8 cellular contexts compared by ENCODE assay signal in genomic region chr14:75427126-75427481, GRCh38. TPM values are rescaled to one million over a fixed set of nuclear protein-coding genes. Genes with fewer than 3 reads are reported as not detected.
DNase-seq lines count a peak whose midpoint lies in the region; ATAC-seq and TF ChIP-seq lines count a peak whose summit lies in the region.

No MANE protein-coding gene starts in this region.

- DNase-seq in activated B cell treated with CpG ODN at 0.5 μM for 24 hours: no peak
- peak in 1 of 2 donors; percentile 41 for DNase-seq in heart right ventricle
- DNase-seq in skeletal muscle cell (ENCODE audit: low read depth): no peak
- DNase-seq in NCI-H2171 (lab: John Stamatoyannopoulos, UW): no peak
- DNase-seq in NCI-H187 treated with DMSO at 0.1 percent for 48 hours (lab: John Stamatoyannopoulos, UW): no peak

- peak overlapping the region; percentile 68; the same call in 1 of the 2 replicates for H3K4me3 ChIP-seq in GM08714 (ENCODE audit: low read length)
- H3K4me3 ChIP-seq in heart right ventricle: peak overlapping the region; percentile 60 to 80 (median 74)
- peak overlapping the region; percentile 68 for H3K4me3 ChIP-seq in skeletal muscle cell (ENCODE audit: low read depth, low read length)

- peak overlapping the region; percentile 96 for H3K27ac Mint-ChIP-seq in activated B cell treated with CpG ODN at 0.5 μM for 24 hours

- peaks cover 0 to 8% (median 4%) of the 10 kb centered on the region in 11 donors for H3K9me3 ChIP-seq in heart right ventricle

- ATAC-seq in HG02588 (IDR thresholded peaks at IDR 0.05; ENCODE audit: unreplicated experiment) (peak; percentile 24), activated B cell treated with CpG ODN at 0.5 μM for 24 hours (ENCODE audit: low read depth) (peak; percentile 38), heart right ventricle (peak; percentile 26 to 60 (median 42)), GM18873 (IDR thresholded peaks at IDR 0.05; ENCODE audit: low FRiP score, unreplicated experiment) (no peak)

- H3K4me1 Mint-ChIP-seq in activated B cell treated with CpG ODN at 0.5 μM for 24 hours: peaks cover 37% of the 10 kb centered on the region

- no peaks in the 10 kb centered on the region for H3K27me3 ChIP-seq in heart right ventricle

- intact Hi-C loops in activated B cell treated with CpG ODN at 0.5 μM for 24 hours (cut with micrococcal nuclease): loop anchor here (2.0 to 5.0 kb wide), 5 partner anchors 60 to 234 kb away; partner anchors contain the start of genes ERG28 and TTLL5
- intact Hi-C loops in heart right ventricle (cut with DNase I): loop anchor here in 7 of 10 donors (1.0 to 10.0 kb wide), 6 partner anchors 26 to 115 kb away; no protein-coding TSS in a partner anchor

- H3K27me3 Mint-ChIP-seq in activated B cell treated with CpG ODN at 0.5 μM for 24 hours: no peaks in the 10 kb centered on the region

- H3K9me3 Mint-ChIP-seq in activated B cell treated with CpG ODN at 0.5 μM for 24 hours: no peaks in the 10 kb centered on the region

- H3K36me3 Mint-ChIP-seq in activated B cell treated with CpG ODN at 0.5 μM for 24 hours (ENCODE audit: low read depth): peaks cover 5% of the 10 kb centered on the region

- peak overlapping the region; percentile 81 to 98 (median 94) for H3K27ac ChIP-seq in heart right ventricle

- CTCF ChIA-PET in activated B cell treated with CpG ODN at 0.5 μM for 24 hours (lab: Charles Lee): no interaction called here

- WGBS in heart right ventricle, 2 donors: 33 to 35% methylated on average over 15 of the region's 15 CpGs

- H3K4me1 ChIP-seq in heart right ventricle: peaks cover 20 to 62% (median 43%) of the 10 kb centered on the region in 9 donors

- H3K36me3 ChIP-seq in heart right ventricle: peaks cover 0 to 6% (median 3%) of the 10 kb centered on the region in 9 donors

- H3K4me3 Mint-ChIP-seq in activated B cell treated with CpG ODN at 0.5 μM for 24 hours: peak overlapping the region; percentile 88

- no peak for TF ChIP-seq CTCF in activated B cell treated with CpG ODN at 0.5 μM for 24 hours (IDR thresholded peaks at IDR 0.05)
- no peak for TF ChIP-seq CTCF in heart right ventricle (IDR thresholded peaks at IDR 0.05)

- POLR2A ChIA-PET in activated B cell treated with CpG ODN at 0.5 μM for 24 hours (lab: Charles Lee): interaction anchor here (0.7 to 2.6 kb wide), 6 partner anchors 13 to 233 kb away, joined by 4 to 9 read pairs (median 4); partner anchors contain the start of genes BATF, ERG28 and TTLL5

RNA-seq across cellular contexts. Expression of gene JDP2, which starts 0.7 kb away (rescaled TPM):
- total RNA-seq in activated B cell treated with CpG ODN at 0.5 μM for 24 hours (21.2 and 21.8 TPM in 2 replicates), heart right ventricle (10 to 100 TPM; 12.3 to 28.0 (median 17.3) TPM)
- 10 to 100 TPM; 15.6 to 44.0 TPM for polyA plus RNA-seq in heart right ventricle
